In the genomic region with DNA sequence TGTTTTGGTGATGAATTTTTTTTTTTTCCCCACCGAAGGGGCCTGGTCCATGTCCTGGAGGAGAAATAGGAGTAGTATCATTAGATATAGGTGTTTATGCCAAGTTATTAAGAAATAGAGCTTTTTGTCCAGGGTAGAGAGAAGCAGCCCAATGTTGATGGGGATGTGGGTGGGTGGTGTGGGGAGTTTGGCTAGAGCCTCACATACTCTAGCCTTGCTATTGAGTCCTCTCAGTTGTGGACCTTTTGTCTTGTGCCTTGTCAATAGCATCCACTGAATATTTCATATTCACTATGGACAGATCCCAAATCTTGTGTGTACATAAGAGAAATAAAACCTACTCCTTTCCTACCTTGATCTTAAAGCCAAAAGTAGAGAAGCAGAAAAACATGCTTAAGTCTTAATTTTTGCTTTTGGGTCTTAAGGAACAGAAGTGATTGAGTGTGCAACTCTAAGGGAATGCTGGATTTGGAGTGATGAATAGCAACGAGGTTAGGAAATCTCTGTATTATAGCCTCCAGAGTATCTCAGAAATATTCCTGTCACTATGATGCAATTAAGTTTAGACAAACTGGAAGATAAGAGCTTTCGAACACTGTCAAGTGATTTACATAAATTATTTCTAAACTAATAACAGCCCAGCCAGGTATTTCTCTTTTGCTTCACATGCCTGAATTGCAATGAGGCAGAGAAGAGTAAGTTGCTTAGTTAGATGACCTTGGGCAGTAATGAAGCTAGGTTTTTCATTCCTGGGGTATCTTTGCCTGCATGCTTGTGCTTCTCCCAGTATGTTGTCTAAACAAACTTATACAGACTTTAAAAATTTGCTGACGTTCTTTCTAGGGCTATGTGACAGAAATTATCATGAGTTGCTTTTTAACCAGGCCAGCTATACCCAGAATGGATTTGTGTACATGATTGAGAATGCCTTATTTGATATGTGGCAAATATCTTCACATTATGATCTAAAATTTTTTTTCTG, we compare ENCODE assay signal across 13 cellular contexts.
A peak's percentile ranks its signal among the peaks of the same experiment; 100 is the strongest.
DNase-seq lines count a peak whose midpoint lies in the region; ATAC-seq and TF ChIP-seq lines count a peak whose summit lies in the region.
"Had no signal": no experiment of that assay in that cellular context is flagged by ENCODE, and none has a peak within 500 bp of the region (broad histone marks: within the 10 kb centered on the region; RNA-seq: fewer than 3 reads in every experiment).

No MANE protein-coding gene starts in this region.

- H3K4me3 ChIP-seq in left lung (no peak overlapping the region), upper lobe of right lung (no peak overlapping the region)
- H3K4me3 ChIP-seq: vagina had no signal

- H3K9me3 ChIP-seq in left lung (no peaks in the 10 kb centered on the region), upper lobe of right lung (no peaks in the 10 kb centered on the region)
- H3K9me3 ChIP-seq: vagina had no signal

- no peaks in the 10 kb centered on the region for H3K4me1 ChIP-seq in left lung
- H3K4me1 ChIP-seq in upper lobe of right lung, result peaks cover 7% of the 10 kb centered on the region

- no peak for DNase-seq in stimulated activated naive CD8-positive, alpha-beta T cell treated with anti-CD3 and anti-CD28 coated beads, Interleukin-15, amount 100 ng/mL, for 72 hours
- no peak for DNase-seq in stimulated activated naive CD8-positive, alpha-beta T cell treated with anti-CD3 and anti-CD28 coated beads, Interleukin-15, Interleukin-2, amounts not matched to agents 100 U/mL and 50 U/mL, for 24 hours
- DNase-seq in dedifferentiated amniotic fluid mesenchymal stem cell (ENCODE audit: extremely low spot score), result peak; percentile 46
- no peak for DNase-seq in left lung
- DNase-seq in upper lobe of right lung, result no peak
- no peak for DNase-seq in activated effector memory CD4-positive, alpha-beta T cell treated with Interleukin-2 at 50 U/mL for 16 hours
- no peak for DNase-seq in globus pallidus (ENCODE audit: low spot score)
- DNase-seq in nucleus accumbens (lab: John Stamatoyannopoulos, UW), result no peak
- DNase-seq: activated T-cell treated with anti-CD3 and anti-CD28 coated beads, Interleukin-2, amount 50 U/mL, for 4 hours; endodermal cell; SW 1271 had no signal

- no peaks in the 10 kb centered on the region for H3K27me3 Mint-ChIP-seq in stimulated activated naive CD8-positive, alpha-beta T cell treated with anti-CD3 and anti-CD28 coated beads, Interleukin-15, amount 100 ng/mL, for 72 hours

- H3K4me3 Mint-ChIP-seq in stimulated activated naive CD8-positive, alpha-beta T cell treated with anti-CD3 and anti-CD28 coated beads, Interleukin-15, amount 100 ng/mL, for 72 hours, result peak overlapping the region in 1 of 2 donors; percentile 22
- H3K4me3 Mint-ChIP-seq: activated T-cell treated with anti-CD3 and anti-CD28 coated beads, Interleukin-2, amount 50 U/mL, for 4 hours; endodermal cell had no signal

- H3K27ac Mint-ChIP-seq in stimulated activated naive CD8-positive, alpha-beta T cell treated with anti-CD3 and anti-CD28 coated beads, Interleukin-15, amount 100 ng/mL, for 72 hours, result peak overlapping the region; percentile 72 to 93
- H3K27ac Mint-ChIP-seq: endodermal cell had no signal

- TF ChIP-seq CTCF in left lung (IDR thresholded peaks at IDR 0.05) (no peak), upper lobe of right lung (IDR thresholded peaks at IDR 0.05) (no peak)

- no peak for ATAC-seq in stimulated activated naive CD8-positive, alpha-beta T cell treated with anti-CD3 and anti-CD28 coated beads, Interleukin-15, amount 100 ng/mL, for 72 hours
- no peak for ATAC-seq in stimulated activated naive CD8-positive, alpha-beta T cell treated with anti-CD3 and anti-CD28 coated beads, Interleukin-15, Interleukin-2, amounts not matched to agents 100 U/mL and 50 U/mL, for 24 hours
- ATAC-seq in left lung, result peak; percentile 20
- ATAC-seq in upper lobe of right lung, result peak; percentile 17
- ATAC-seq: activated CD4-positive, CD25-positive, alpha-beta regulatory T cell treated with anti-CD3 and anti-CD28 coated beads, Interleukin-2, amount 50 U/mL, for 24 hours; activated T-cell treated with anti-CD3 and anti-CD28 coated beads, Interleukin-2, amount 50 U/mL, for 4 hours had no signal

- H3K27ac ChIP-seq in left lung (peak overlapping the region; percentile 16 to 55), upper lobe of right lung (peak overlapping the region; percentile 20)
- H3K27ac ChIP-seq: vagina had no signal

- intact Hi-C loops in left lung (cut with DNase I) (no loop called here), upper lobe of right lung (cut with DNase I) (no loop called here)

- peaks cover 11% of the 10 kb centered on the region in 2 donors for H3K9me3 Mint-ChIP-seq in stimulated activated naive CD8-positive, alpha-beta T cell treated with anti-CD3 and anti-CD28 coated beads, Interleukin-15, amount 100 ng/mL, for 72 hours
- H3K9me3 Mint-ChIP-seq: endodermal cell had no signal

- no peaks in the 10 kb centered on the region for H3K36me3 ChIP-seq in left lung
- no peaks in the 10 kb centered on the region for H3K36me3 ChIP-seq in upper lobe of right lung
- H3K36me3 ChIP-seq: vagina had no signal

- H3K4me1 Mint-ChIP-seq in stimulated activated naive CD8-positive, alpha-beta T cell treated with anti-CD3 and anti-CD28 coated beads, Interleukin-15, amount 100 ng/mL, for 72 hours, result peaks cover 69% of the 10 kb centered on the region

- H3K27me3 ChIP-seq in left lung, result no peaks in the 10 kb centered on the region
- no peaks in the 10 kb centered on the region for H3K27me3 ChIP-seq in upper lobe of right lung
- H3K27me3 ChIP-seq: vagina had no signal

Comparison
In these comparisons a context has a peak if more than half of its experiments do, and no peak if none do; other contexts are left out.
1. ATAC-seq: peak in left lung (single experiment) and upper lobe of right lung (single experiment); none in stimulated activated naive CD8-positive, alpha-beta T cell treated with anti-CD3 and anti-CD28 coated beads, Interleukin-15, amount 100 ng/mL, for 72 hours (single experiment) and stimulated activated naive CD8-positive, alpha-beta T cell treated with anti-CD3 and anti-CD28 coated beads, Interleukin-15, Interleukin-2, amounts not matched to agents 100 U/mL and 50 U/mL, for 24 hours (single experiment).